ENCODE assay signal across 8 cellular contexts in the genomic region with DNA sequence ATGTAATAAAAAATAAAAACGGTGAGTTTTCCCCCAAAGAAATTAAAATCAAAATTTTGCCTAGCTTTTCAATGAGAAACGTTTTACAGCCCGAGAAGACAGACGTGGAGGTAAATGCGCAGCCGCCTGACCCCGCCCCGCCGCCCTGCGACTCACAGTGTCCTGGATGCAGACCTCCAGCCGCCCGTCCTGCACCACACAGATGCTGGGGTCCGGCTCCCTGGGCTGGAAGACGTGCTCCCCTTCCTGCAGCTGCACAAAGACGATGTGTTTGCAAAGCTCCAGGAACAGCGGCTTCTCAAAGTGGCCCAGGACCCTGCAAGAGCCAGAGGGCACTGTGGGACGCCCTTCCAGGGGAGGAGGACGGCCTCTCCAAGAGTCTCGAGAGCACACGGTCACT. TPM values are rescaled to one million over a fixed set of nuclear protein-coding genes. Genes with fewer than 3 reads are reported as not detected.
"Had no signal": no experiment of that assay in that cellular context is flagged by ENCODE, and none has a peak within 500 bp of the region (broad histone marks: within the 10 kb centered on the region; RNA-seq: fewer than 3 reads in every experiment).

No MANE protein-coding gene starts in this region.

- FAIRE-seq: HTR-8/SVneo, K562 had no signal

- ATAC-seq: K562 had no signal

- DNase-seq: GOT3, H9, HCEC 1CT, IMR-90 had no signal

- H3K4me3 Mint-ChIP-seq: H9 had no signal

- H3K9ac ChIP-seq: GM23248 had no signal

- H3K4me3 ChIP-seq: GM23248, K562 had no signal

- H2AFZ ChIP-seq: GM23248 had no signal

- H3K27ac Mint-ChIP-seq: H9 had no signal

- H3K27ac ChIP-seq: GM23248 had no signal

RNA-seq across cellular contexts. Expression of gene PNPLA7, which starts 7.7 kb away (rescaled TPM):
- total RNA-seq: H4 had no signal
